16 cellular contexts compared by ENCODE assay signal in genomic region chr7:148811892-148812291, GRCh38.
DNase-seq lines count a peak whose midpoint lies in the region; ATAC-seq and TF ChIP-seq lines count a peak whose summit lies in the region.
"Had no signal": no experiment of that assay in that cellular context is flagged by ENCODE, and none has a peak within 500 bp of the region (broad histone marks: within the 10 kb centered on the region; RNA-seq: fewer than 3 reads in every experiment).

No MANE protein-coding gene starts in this region.

- peak overlapping the region; percentile 67 for H3K27ac Mint-ChIP-seq in T-helper 2 cell treated with Interferon-gamma antibody and Interleukin-4, amounts not matched to agents 5 μg/mL and 100 μg/mL, for 36 hours
- peak overlapping the region; percentile 17 for H3K27ac Mint-ChIP-seq in stimulated activated naive CD8-positive, alpha-beta T cell treated with anti-CD3 and anti-CD28 coated beads, Interleukin-15, Interleukin-2, amounts not matched to agents 100 ng/mL and 50 ng/mL, for 24 hours
- peak overlapping the region; percentile 67 for H3K27ac Mint-ChIP-seq in central memory CD8-positive, alpha-beta T cell (ENCODE audit: low read depth)
- peak overlapping the region in 4 of 10 donors; percentile 1 to 47 (median 31) for H3K27ac Mint-ChIP-seq in naive thymus-derived CD8-positive, alpha-beta T cell
- H3K27ac Mint-ChIP-seq: B cell had no signal

- CTCF ChIA-PET in HEK293T (lab: Yijun Ruan, JAX), result no interaction called here

- peaks cover 73% of the 10 kb centered on the region for H3K36me3 Mint-ChIP-seq in T-helper 2 cell treated with Interferon-gamma antibody and Interleukin-4, amounts not matched to agents 5 μg/mL and 100 μg/mL, for 36 hours (ENCODE audit: low read depth)
- H3K36me3 Mint-ChIP-seq in stimulated activated naive CD8-positive, alpha-beta T cell treated with anti-CD3 and anti-CD28 coated beads, Interleukin-15, Interleukin-2, amounts not matched to agents 100 ng/mL and 50 ng/mL, for 24 hours (ENCODE audit: low read depth), result peaks cover 91% of the 10 kb centered on the region
- H3K36me3 Mint-ChIP-seq in central memory CD8-positive, alpha-beta T cell (ENCODE audit: insufficient read depth), result peaks cover 9% of the 10 kb centered on the region
- H3K36me3 Mint-ChIP-seq in naive thymus-derived CD8-positive, alpha-beta T cell, result peaks cover 2 to 31% (median 4%) of the 10 kb centered on the region in 3 donors

- H3K4me3 ChIP-seq in coronary artery, result no peak overlapping the region
- H3K4me3 ChIP-seq: HAP-1 had no signal

- no peaks in the 10 kb centered on the region for H3K27me3 Mint-ChIP-seq in T-helper 2 cell treated with Interferon-gamma antibody and Interleukin-4, amounts not matched to agents 5 μg/mL and 100 μg/mL, for 36 hours (ENCODE audit: low read depth)
- no peaks in the 10 kb centered on the region for H3K27me3 Mint-ChIP-seq in stimulated activated naive CD8-positive, alpha-beta T cell treated with anti-CD3 and anti-CD28 coated beads, Interleukin-15, Interleukin-2, amounts not matched to agents 100 ng/mL and 50 ng/mL, for 24 hours
- H3K27me3 Mint-ChIP-seq in central memory CD8-positive, alpha-beta T cell, result no peaks in the 10 kb centered on the region
- no peaks in the 10 kb centered on the region for H3K27me3 Mint-ChIP-seq in naive thymus-derived CD8-positive, alpha-beta T cell
- H3K27me3 Mint-ChIP-seq: B cell; CD4-positive, alpha-beta memory T cell had no signal

- TF ChIP-seq CTCF in coronary artery (IDR thresholded peaks at IDR 0.05), result no peak

- no peaks in the 10 kb centered on the region for H3K9me3 Mint-ChIP-seq in T-helper 2 cell treated with Interferon-gamma antibody and Interleukin-4, amounts not matched to agents 5 μg/mL and 100 μg/mL, for 36 hours
- H3K9me3 Mint-ChIP-seq in stimulated activated naive CD8-positive, alpha-beta T cell treated with anti-CD3 and anti-CD28 coated beads, Interleukin-15, Interleukin-2, amounts not matched to agents 100 ng/mL and 50 ng/mL, for 24 hours, result no peaks in the 10 kb centered on the region
- H3K9me3 Mint-ChIP-seq in central memory CD8-positive, alpha-beta T cell, result no peaks in the 10 kb centered on the region
- no peaks in the 10 kb centered on the region for H3K9me3 Mint-ChIP-seq in naive thymus-derived CD8-positive, alpha-beta T cell
- H3K9me3 Mint-ChIP-seq: CD4-positive, alpha-beta memory T cell had no signal

- no peak for ATAC-seq in stimulated activated naive CD8-positive, alpha-beta T cell treated with anti-CD3 and anti-CD28 coated beads, Interleukin-15, Interleukin-2, amounts not matched to agents 100 U/mL and 50 U/mL, for 24 hours
- no peak for ATAC-seq in central memory CD8-positive, alpha-beta T cell (replicated peaks; ENCODE audit: extremely low read depth, poor library complexity, severe bottlenecking)
- ATAC-seq in naive thymus-derived CD8-positive, alpha-beta T cell, result no peak

- no peak for DNase-seq in T-helper 2 cell treated with Interferon-gamma antibody and Interleukin-4, amounts not matched to agents 5 μg/mL and 100 μg/mL, for 36 hours (ENCODE audit: low spot score)
- DNase-seq in T-helper 2 cell (no peak), coronary artery (ENCODE audit: low spot score) (no peak), HEK293T (ENCODE audit: extremely low spot score) (no peak)
- DNase-seq in stimulated activated naive CD8-positive, alpha-beta T cell treated with anti-CD3 and anti-CD28 coated beads, Interleukin-15, Interleukin-2, amounts not matched to agents 100 U/mL and 50 U/mL, for 24 hours, result no peak
- no peak for DNase-seq in central memory CD8-positive, alpha-beta T cell (ENCODE audit: low spot score in 2 of 2)
- no peak for DNase-seq in naive thymus-derived CD8-positive, alpha-beta T cell
- DNase-seq: CD4-positive, alpha-beta memory T cell; NCI-H187; NCI-H345; NCI-H69; SHP77 had no signal

- H3K4me1 Mint-ChIP-seq in T-helper 2 cell treated with Interferon-gamma antibody and Interleukin-4, amounts not matched to agents 5 μg/mL and 100 μg/mL, for 36 hours (ENCODE audit: low read depth), result no peaks in the 10 kb centered on the region
- H3K4me1 Mint-ChIP-seq in stimulated activated naive CD8-positive, alpha-beta T cell treated with anti-CD3 and anti-CD28 coated beads, Interleukin-15, Interleukin-2, amounts not matched to agents 100 ng/mL and 50 ng/mL, for 24 hours (ENCODE audit: low read depth), result no peaks in the 10 kb centered on the region
- no peaks in the 10 kb centered on the region for H3K4me1 Mint-ChIP-seq in central memory CD8-positive, alpha-beta T cell
- H3K4me1 Mint-ChIP-seq in naive thymus-derived CD8-positive, alpha-beta T cell, result peaks cover 0 to 6% (median 0%) of the 10 kb centered on the region in 4 donors

- no peak overlapping the region for H3K27ac ChIP-seq in coronary artery
- H3K27ac ChIP-seq: 22Rv1 had no signal

- no peak overlapping the region for H3K4me3 Mint-ChIP-seq in T-helper 2 cell treated with Interferon-gamma antibody and Interleukin-4, amounts not matched to agents 5 μg/mL and 100 μg/mL, for 36 hours
- no peak overlapping the region for H3K4me3 Mint-ChIP-seq in stimulated activated naive CD8-positive, alpha-beta T cell treated with anti-CD3 and anti-CD28 coated beads, Interleukin-15, Interleukin-2, amounts not matched to agents 100 ng/mL and 50 ng/mL, for 24 hours
- H3K4me3 Mint-ChIP-seq in central memory CD8-positive, alpha-beta T cell, result no peak overlapping the region
- no peak overlapping the region for H3K4me3 Mint-ChIP-seq in naive thymus-derived CD8-positive, alpha-beta T cell
- H3K4me3 Mint-ChIP-seq: B cell; CD4-positive, alpha-beta memory T cell had no signal

- POLR2A ChIA-PET in naive thymus-derived CD8-positive, alpha-beta T cell (lab: Charles Lee), result no interaction called here
- POLR2A ChIA-PET in HEK293T (lab: Yijun Ruan, JAX), result no interaction called here

TF ChIP-seq in HEK293T, 16 proteins besides CTCF, POLR2A, EP300 and RAD21:
- TF ChIP-seq ZNF384 (IDR thresholded peaks at IDR 0.05), result no peak
- no peak for TF ChIP-seq SP1 (IDR thresholded peaks at IDR 0.05)
- TF ChIP-seq FOXA1 (IDR thresholded peaks at IDR 0.05), result no peak
- TF ChIP-seq NFRKB (IDR thresholded peaks at IDR 0.05), result no peak
- no peak for TF ChIP-seq LEF1 (IDR thresholded peaks at IDR 0.05; ENCODE audit: borderline replicate concordance)
- no peak for TF ChIP-seq HDGF (IDR thresholded peaks at IDR 0.05; ENCODE audit: borderline replicate concordance)
- no peak for TF ChIP-seq FOXK2 (IDR thresholded peaks at IDR 0.05)
- no peak for TF ChIP-seq ELF4 (IDR thresholded peaks at IDR 0.05)
- TF ChIP-seq PKNOX1 (IDR thresholded peaks at IDR 0.05), result no peak
- TF ChIP-seq TARDBP (IDR thresholded peaks at IDR 0.05), result no peak
- TF ChIP-seq BHLHE40 (IDR thresholded peaks at IDR 0.05; ENCODE audit: borderline replicate concordance), result no peak
